Comparison of ENCODE assay signal across 8 cellular contexts in the genomic region with DNA sequence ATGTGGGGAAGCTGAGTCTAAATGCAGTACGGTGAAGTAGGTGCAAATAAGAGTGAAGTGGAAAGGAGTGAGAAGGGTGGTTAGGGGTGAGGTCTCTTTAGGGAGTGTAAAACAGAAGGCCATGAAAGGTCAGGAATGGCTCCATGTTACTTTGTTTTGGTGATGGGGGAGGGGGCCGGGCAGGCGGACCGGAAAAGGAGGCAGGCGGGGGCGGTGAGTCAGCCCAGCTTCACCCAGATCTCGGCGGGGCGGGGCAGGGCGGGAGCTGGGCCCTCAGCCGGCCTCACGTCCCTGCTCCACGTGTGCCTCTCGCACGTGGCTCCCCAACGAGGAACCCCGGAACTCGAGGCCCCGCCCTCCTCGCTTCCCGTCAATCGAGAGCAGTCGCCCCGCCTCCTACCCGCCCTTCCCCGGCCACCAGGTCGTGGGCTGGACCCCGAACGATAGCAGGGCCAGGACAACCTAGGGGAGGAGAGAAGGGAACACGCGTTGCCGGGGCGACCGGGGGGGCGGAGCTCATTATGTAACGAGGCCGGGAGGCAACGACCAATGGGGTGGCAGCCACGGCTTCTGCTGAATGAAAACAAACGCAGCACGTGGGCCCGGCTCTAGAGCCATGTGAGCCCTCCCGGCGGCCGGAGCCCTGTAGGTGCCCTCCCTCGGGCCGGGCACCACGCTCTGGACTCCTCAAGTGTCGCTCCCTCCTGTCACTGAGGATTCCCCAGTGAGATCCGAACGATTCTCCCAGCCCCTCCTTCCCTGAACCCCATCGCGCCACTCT. TPM values are rescaled to one million over a fixed set of nuclear protein-coding genes. Genes with fewer than 3 reads are reported as not detected.
DNase-seq lines count a peak whose midpoint lies in the region; ATAC-seq and TF ChIP-seq lines count a peak whose summit lies in the region.

No MANE protein-coding gene starts in this region.

- TF ChIP-seq CTCF in spleen (IDR thresholded peaks at IDR 0.05 in 8 of 11, conservative IDR thresholded peaks at IDR 0.05 in 3 of 11): peak in 4 of 11 experiments; percentile 16 to 39 (median 24)

- H3K4me1 ChIP-seq in spleen: peaks cover 58 to 100% (median 92%) of the 10 kb centered on the region in 6 donors

- peaks cover 0 to 36% (median 11%) of the 10 kb centered on the region in 6 donors for H3K36me3 ChIP-seq in spleen

- in situ Hi-C loops in ACHN (cut with HindIII; ENCODE audit: low pct_ligation_motif_present, low pct_unique_long_range_greater_than_20kb, low sequenced_read_pairs): no loop called here

- H3K9me3 ChIP-seq in spleen: no peaks in the 10 kb centered on the region

- H3K27ac ChIP-seq in caudate nucleus (ENCODE audit: low read depth, low read length) (peak overlapping the region; percentile 98), spleen (peak overlapping the region; percentile 81 to 94 (median 90))

- peak; percentile 99 for DNase-seq in ACHN
- peak; percentile 98 for DNase-seq in NCI-H226
- peak; percentile 99 to 100 (median 99) for DNase-seq in activated CD4-positive, CD25-positive, alpha-beta regulatory T cell (lab: John Stamatoyannopoulos, UW)
- peak; percentile 73 to 99 (median 96) for DNase-seq in caudate nucleus (lab: John Stamatoyannopoulos, UW)
- peak; percentile 100 for DNase-seq in iris pigment epithelial cell (ENCODE audit: low read depth)
- DNase-seq in spleen: peak; percentile 100

- TF ChIP-seq POLR2A in spleen (IDR thresholded peaks at IDR 0.05): peak in 1 of 3 donors; percentile 45

- ATAC-seq in GM18873 (IDR thresholded peaks at IDR 0.05; ENCODE audit: low FRiP score, unreplicated experiment) (peak; percentile 51), HG03196 (IDR thresholded peaks at IDR 0.05; ENCODE audit: unreplicated experiment) (peak; percentile 46)

- WGBS in spleen, 5 donors: 1 to 2% (median 2%) methylated on average over 39 to 53 of the region's 53 CpGs

- intact Hi-C loops in spleen (cut with DNase I; ENCODE audit: low total_unique reads): no loop called here

- no peaks in the 10 kb centered on the region for H3K27me3 ChIP-seq in spleen (replicated peaks in 1 of 7)

- peak overlapping the region; percentile 65 to 94 (median 80) for H3K4me3 ChIP-seq in spleen

RNA-seq across cellular contexts. Expression of a gene that starts 1.4 kb away (rescaled TPM):
- 10 to 100 TPM in 4 of 7 donors, 1 to 10 TPM in 3; 5.5 to 15.8 (median 10.2) TPM for total RNA-seq in spleen
- 1 to 10 TPM; 3.3 to 6.4 (median 5.2) TPM for polyA plus RNA-seq in spleen

RNA-seq across cellular contexts. Expression of a gene that starts 22.7 kb away (rescaled TPM):
- 100 to 1,000 TPM; 101 to 154 (median 127) TPM for total RNA-seq in spleen
- 10 to 100 TPM; 52.6 to 85.0 (median 73.3) TPM for polyA plus RNA-seq in spleen

RNA-seq across cellular contexts. Expression of a gene that starts 36.3 kb away (rescaled TPM):
- 10 to 100 TPM; 14.6 to 36.1 (median 19.7) TPM for total RNA-seq in spleen
- polyA plus RNA-seq in spleen: 10 to 100 TPM in 1 of 3 donors, 1 to 10 TPM in 2; 3.9 to 12.9 (median 4.7) TPM

RNA-seq across cellular contexts. Expression of a gene that starts 41.3 kb away (rescaled TPM):
- 100 to 1,000 TPM in 1 of 7 donors, 10 to 100 TPM in 6; 67.0 to 105 (median 78.5) TPM for total RNA-seq in spleen
- 10 to 100 TPM; 20.2 to 38.9 (median 35.0) TPM for polyA plus RNA-seq in spleen

RNA-seq across cellular contexts. Expression of a gene that starts 44.8 kb away (rescaled TPM):
- total RNA-seq in spleen: 100 to 1,000 TPM in 1 of 7 donors, 10 to 100 TPM in 6; 71.7 to 102 (median 79.1) TPM
- 10 to 100 TPM; 29.2 to 54.4 (median 42.7) TPM for polyA plus RNA-seq in spleen

Comparison
In these comparisons a context has a peak if more than half of its experiments do, and no peak if none do; other contexts are left out.
1. Peak in every context shown above with its lines: DNase-seq, ATAC-seq, H3K4me3 ChIP-seq and H3K27ac ChIP-seq.